In genomic region chr5:146767534-146767933, GRCh38 we compare ENCODE assay signal across 6 cellular contexts.
"Had no signal": no experiment of that assay in that cellular context is flagged by ENCODE, and none has a peak within 500 bp of the region (broad histone marks: within the 10 kb centered on the region; RNA-seq: fewer than 3 reads in every experiment).

No MANE protein-coding gene starts in this region.

- H3K27ac Mint-ChIP-seq: GM23338 had no signal

- H3K27me3 Mint-ChIP-seq: IgD-negative memory B cell had no signal

- DNase-seq: H7, HCEC 1CT, KBM-7 had no signal

- H3K9me3 Mint-ChIP-seq: GM23338 had no signal

- H3K4me1 Mint-ChIP-seq: IgD-negative memory B cell had no signal

- H2AFZ ChIP-seq: GM23338 had no signal

- H3K4me3 ChIP-seq: GM23338 had no signal

- FAIRE-seq: HTR-8/SVneo had no signal

- H3K4me2 ChIP-seq: GM23338 had no signal

- ATAC-seq: GM23338 had no signal

- H3K36me3 Mint-ChIP-seq: IgD-negative memory B cell had no signal

- H3K4me3 Mint-ChIP-seq: GM23338, IgD-negative memory B cell had no signal
